16 cellular contexts compared by ENCODE assay signal in the genomic region with DNA sequence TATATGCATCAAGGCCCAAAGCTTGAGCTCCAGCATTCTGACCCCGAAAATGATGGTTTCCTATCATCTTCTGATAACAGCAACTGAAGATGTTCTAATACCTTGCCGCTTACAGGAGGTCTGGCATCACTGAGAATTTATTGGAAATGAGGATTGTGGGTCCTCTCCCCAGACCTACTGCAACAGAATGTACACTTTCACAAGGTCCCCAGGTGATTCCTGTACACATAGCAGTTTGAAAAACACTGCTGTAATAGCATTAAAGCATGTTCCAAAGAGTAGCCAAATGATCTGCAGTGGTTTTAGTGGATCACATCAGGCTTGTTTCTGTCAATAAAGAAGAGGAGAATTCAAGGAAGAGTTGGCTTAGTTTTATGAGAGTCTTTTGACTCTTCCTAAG. TPM values are rescaled to one million over a fixed set of nuclear protein-coding genes. Genes with fewer than 3 reads are reported as not detected.
DNase-seq lines count a peak whose midpoint lies in the region; ATAC-seq and FAIRE-seq lines count a peak whose summit lies in the region.
"Had no signal": no experiment of that assay in that cellular context is flagged by ENCODE, and none has a peak within 500 bp of the region (broad histone marks: within the 10 kb centered on the region; RNA-seq: fewer than 3 reads in every experiment).

No MANE protein-coding gene starts in this region.

- H3K27ac Mint-ChIP-seq in activated naive CD4-positive, alpha-beta T cell treated with anti-CD3 and anti-CD28 coated beads, Interleukin-2, amount 50 U/mL, for 24 hours = peak overlapping the region; percentile 100
- peak overlapping the region; percentile 82 to 89 for H3K27ac Mint-ChIP-seq in T-cell
- H3K27ac Mint-ChIP-seq: nephron progenitor cell had no signal

- peaks cover 96% of the 10 kb centered on the region for H3K4me1 Mint-ChIP-seq in activated naive CD4-positive, alpha-beta T cell treated with anti-CD3 and anti-CD28 coated beads, Interleukin-2, amount 50 U/mL, for 24 hours
- H3K4me1 Mint-ChIP-seq in T-cell = peaks cover 94 to 100% (median 96%) of the 10 kb centered on the region in 3 donors
- H3K4me1 Mint-ChIP-seq: nephron progenitor cell had no signal

- peak overlapping the region; percentile 7 for H3K27ac ChIP-seq in subcutaneous abdominal adipose tissue (ENCODE audit: low read depth, low read length)

- POLR2A ChIA-PET in T-cell (lab: Charles Lee) = interaction anchor here (0.7 to 1.6 kb wide), 2 partner anchors 11 to 26 kb away, joined by 3 to 5 read pairs; no protein-coding TSS in a partner anchor

- no peaks in the 10 kb centered on the region for H3K36me3 ChIP-seq in subcutaneous abdominal adipose tissue (ENCODE audit: control insufficient read depth in 5 of 5, insufficient read depth in 5 of 5, low read length in 5 of 5)
- H3K36me3 ChIP-seq: MG63 had no signal

- no peak for FAIRE-seq in HTR-8/SVneo (lab: Jason Lieb, UNC)
- FAIRE-seq: urothelium cell line had no signal

- peak overlapping the region in 1 of 5 donors; percentile 18 for H3K9ac ChIP-seq in subcutaneous abdominal adipose tissue (ENCODE audit: low read length in 5 of 5)

- H3K4me1 ChIP-seq in subcutaneous abdominal adipose tissue (ENCODE audit: control insufficient read depth in 5 of 5, insufficient read depth in 5 of 5, low read length in 5 of 5) = peaks cover 3 to 86% (median 76%) of the 10 kb centered on the region in 5 donors

- peaks cover 39% of the 10 kb centered on the region for H3K36me3 Mint-ChIP-seq in activated naive CD4-positive, alpha-beta T cell treated with anti-CD3 and anti-CD28 coated beads, Interleukin-2, amount 50 U/mL, for 24 hours
- H3K36me3 Mint-ChIP-seq in T-cell = peaks cover 41% of the 10 kb centered on the region

- DNase-seq in activated naive CD4-positive, alpha-beta T cell treated with anti-CD3 and anti-CD28 coated beads, Interleukin-2, amount 50 U/mL, for 16 hours = no peak
- DNase-seq in T-cell (no peak), dermis blood vessel endothelial cell (peak; percentile 36), HTR-8/SVneo (ENCODE audit: insufficient read length, low spot score) (no peak), T-helper 9 cell (no peak)
- DNase-seq: activated CD4-positive, alpha-beta T cell treated with anti-CD3 and anti-CD28 coated beads for 4 hours; activated gamma-delta T cell treated with Interleukin-2 at 50 U/mL for 16 hours; central memory CD4-positive, alpha-beta T cell; MG63; NCI-H2081; NCI-H69; nephron progenitor cell had no signal

- CTCF ChIA-PET in T-cell (lab: Charles Lee) = interaction anchor here (0.6 to 1.9 kb wide), 4 partner anchors 15 to 1916 kb away, joined by 3 to 9 read pairs (median 4); no protein-coding TSS in a partner anchor

- H3K4me3 Mint-ChIP-seq in activated naive CD4-positive, alpha-beta T cell treated with anti-CD3 and anti-CD28 coated beads, Interleukin-2, amount 50 U/mL, for 24 hours = peak overlapping the region; percentile 92
- peak overlapping the region; percentile 47 to 97 (median 54) for H3K4me3 Mint-ChIP-seq in T-cell
- H3K4me3 Mint-ChIP-seq: nephron progenitor cell had no signal

- H3K9me3 ChIP-seq in subcutaneous abdominal adipose tissue (ENCODE audit: control insufficient read depth in 5 of 5, low read length in 5 of 5) = no peaks in the 10 kb centered on the region
- H3K9me3 ChIP-seq: MG63 had no signal

- H3K27me3 ChIP-seq in subcutaneous abdominal adipose tissue (ENCODE audit: control insufficient read depth in 5 of 5, insufficient read depth in 4 of 5, low read length in 5 of 5) = no peaks in the 10 kb centered on the region
- H3K27me3 ChIP-seq: MG63 had no signal

- no peaks in the 10 kb centered on the region for H3K27me3 Mint-ChIP-seq in activated naive CD4-positive, alpha-beta T cell treated with anti-CD3 and anti-CD28 coated beads, Interleukin-2, amount 50 U/mL, for 24 hours
- H3K27me3 Mint-ChIP-seq in T-cell = no peaks in the 10 kb centered on the region

- no peaks in the 10 kb centered on the region for H3K9me3 Mint-ChIP-seq in activated naive CD4-positive, alpha-beta T cell treated with anti-CD3 and anti-CD28 coated beads, Interleukin-2, amount 50 U/mL, for 24 hours
- H3K9me3 Mint-ChIP-seq in T-cell = no peaks in the 10 kb centered on the region
- H3K9me3 Mint-ChIP-seq: nephron progenitor cell had no signal

- ATAC-seq in T-cell (replicated peaks in 1 of 4) (peak in 1 of 4 experiments; percentile 15), GM21737 (IDR thresholded peaks at IDR 0.05; ENCODE audit: unreplicated experiment) (no peak)

- H3K4me3 ChIP-seq in subcutaneous abdominal adipose tissue (ENCODE audit: low read depth in 1 of 5, low read length in 5 of 5) = no peak overlapping the region
- H3K4me3 ChIP-seq: MG63 had no signal

RNA-seq across cellular contexts. Expression of a gene that starts 11.3 kb away (rescaled TPM):
- 100 to 1,000 TPM; 114 to 145 (median 127) TPM for total RNA-seq in T-cell
- 632 and 715 TPM in 2 replicates for total RNA-seq in dermis blood vessel endothelial cell
